19 cellular contexts compared by ENCODE assay signal in the genomic region with DNA sequence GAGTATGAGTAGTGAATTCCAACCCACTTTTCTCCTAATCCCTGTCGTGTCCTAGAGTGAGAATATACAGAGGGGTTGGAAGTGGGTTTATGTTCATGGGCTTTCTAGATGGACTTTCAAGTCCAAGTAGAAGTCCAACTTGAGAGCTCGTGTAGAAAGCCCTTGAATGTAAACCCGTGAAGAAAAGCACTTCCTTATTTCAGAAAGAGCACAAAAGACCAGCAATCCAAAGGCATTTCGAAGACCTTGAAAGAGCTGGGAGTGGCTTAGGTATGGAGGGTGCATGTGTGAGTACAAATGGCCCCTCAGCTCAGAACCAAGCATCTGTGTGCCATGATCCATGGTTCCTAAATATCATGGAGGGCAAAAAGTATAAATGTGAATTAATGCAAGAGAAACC.
DNase-seq lines count a peak whose midpoint lies in the region; ATAC-seq and TF ChIP-seq lines count a peak whose summit lies in the region.
"Had no signal": no experiment of that assay in that cellular context is flagged by ENCODE, and none has a peak within 500 bp of the region (broad histone marks: within the 10 kb centered on the region; RNA-seq: fewer than 3 reads in every experiment).

No MANE protein-coding gene starts in this region.

- no peaks in the 10 kb centered on the region for H3K27me3 Mint-ChIP-seq in activated CD4-positive, alpha-beta T cell treated with anti-CD3 and anti-CD28 coated beads for 36 hours
- H3K27me3 Mint-ChIP-seq in activated CD8-positive, alpha-beta memory T cell treated with anti-CD3 and anti-CD28 coated beads, Interleukin-2, amount 10 ng/mL, durations not matched to agents 7 days and 5 days = no peaks in the 10 kb centered on the region
- H3K27me3 Mint-ChIP-seq: activated CD8-positive, alpha-beta T cell treated with anti-CD3 and anti-CD28 coated beads for 36 hours; CD4-positive, alpha-beta memory T cell had no signal

- H3K4me1 ChIP-seq in OCI-LY1 (ENCODE audit: insufficient read depth, low read length, severe bottlenecking) (peaks cover 91% of the 10 kb centered on the region), gastroesophageal sphincter (peaks cover 4 to 54% (median 38%) of the 10 kb centered on the region in 3 donors), transverse colon (peaks cover 30 to 62% (median 43%) of the 10 kb centered on the region in 4 donors), hepatocyte (ENCODE audit: insufficient read depth) (peaks cover 33% of the 10 kb centered on the region)

- ATAC-seq in activated CD4-positive, alpha-beta T cell treated with anti-CD3 and anti-CD28 coated beads for 36 hours = no peak
- no peak for ATAC-seq in gastroesophageal sphincter
- no peak for ATAC-seq in activated CD8-positive, alpha-beta memory T cell treated with anti-CD3 and anti-CD28 coated beads, Interleukin-2, amount 10 ng/mL, durations not matched to agents 7 days and 5 days
- ATAC-seq: activated CD8-positive, alpha-beta T cell treated with anti-CD3 and anti-CD28 coated beads for 36 hours; esophagus mucosa; PC-3; stimulated activated naive CD8-positive, alpha-beta T cell treated with anti-CD3 and anti-CD28 coated beads, Interleukin-15, Interleukin-2, amounts not matched to agents 100 U/mL and 50 U/mL, for 24 hours had no signal

- no peak for TF ChIP-seq CTCF in OCI-LY1 (IDR thresholded peaks at IDR 0.05; ENCODE audit: low read length)
- no peak for TF ChIP-seq CTCF in gastroesophageal sphincter (IDR thresholded peaks at IDR 0.05)
- TF ChIP-seq CTCF in transverse colon (IDR thresholded peaks at IDR 0.05) = no peak
- no peak for TF ChIP-seq CTCF in hepatocyte (IDR thresholded peaks at IDR 0.05; ENCODE audit: poor library complexity)

- H3K4me3 Mint-ChIP-seq in activated CD4-positive, alpha-beta T cell treated with anti-CD3 and anti-CD28 coated beads for 36 hours = no peak overlapping the region
- H3K4me3 Mint-ChIP-seq in activated CD8-positive, alpha-beta memory T cell treated with anti-CD3 and anti-CD28 coated beads, Interleukin-2, amount 10 ng/mL, durations not matched to agents 7 days and 5 days = no peak overlapping the region
- H3K4me3 Mint-ChIP-seq: activated CD8-positive, alpha-beta T cell treated with anti-CD3 and anti-CD28 coated beads for 36 hours; nephron had no signal

- no peaks in the 10 kb centered on the region for H3K9me3 Mint-ChIP-seq in activated CD4-positive, alpha-beta T cell treated with anti-CD3 and anti-CD28 coated beads for 36 hours (ENCODE audit: low read depth)
- H3K9me3 Mint-ChIP-seq in activated CD8-positive, alpha-beta memory T cell treated with anti-CD3 and anti-CD28 coated beads, Interleukin-2, amount 10 ng/mL, durations not matched to agents 7 days and 5 days (ENCODE audit: low read depth) = no peaks in the 10 kb centered on the region
- H3K9me3 Mint-ChIP-seq: activated CD8-positive, alpha-beta T cell treated with anti-CD3 and anti-CD28 coated beads for 36 hours; nephron had no signal

- in situ Hi-C loops in transverse colon (cut with MboI; ENCODE audit: low pct_ligation_motif_present in 1 of 4, low pct_unique_long_range_greater_than_20kb in 1 of 4, low sequenced_read_pairs in 3 of 4) = no loop called here

- H3F3A ChIP-seq in OCI-LY1 (ENCODE audit: insufficient read depth, low read length) = no peaks in the 10 kb centered on the region

- no peaks in the 10 kb centered on the region for H4K20me1 ChIP-seq in OCI-LY1 (ENCODE audit: insufficient read depth, low read length)
- H4K20me1 ChIP-seq in hepatocyte (ENCODE audit: insufficient read depth, poor library complexity, severe bottlenecking) = no peaks in the 10 kb centered on the region

- H3K9ac ChIP-seq in OCI-LY1 (ENCODE audit: low read length) = no peak overlapping the region

- CTCF ChIA-PET in activated CD4-positive, alpha-beta T cell treated with anti-CD3 and anti-CD28 coated beads for 36 hours (lab: Charles Lee) = interaction anchor here (1.2 to 1.3 kb wide), 3 partner anchors 11 to 31 kb away, joined by 3 to 4 read pairs (median 4); no protein-coding TSS in a partner anchor
- CTCF ChIA-PET in activated CD8-positive, alpha-beta memory T cell treated with anti-CD3 and anti-CD28 coated beads, Interleukin-2, amount 10 ng/mL, durations not matched to agents 7 days and 5 days (lab: Charles Lee) = interaction anchor here (1.5 kb wide), 1 partner anchor 223 kb away, joined by 4 read pairs; no protein-coding TSS in a partner anchor

- 90 to 93% methylated on average over 2 of the region's 4 CpGs for WGBS in gastroesophageal sphincter (ENCODE audit: low coverage in 1 of 2), 2 donors
- 73 to 82% methylated on average over 4 of the region's 4 CpGs for WGBS in transverse colon (ENCODE audit: low coverage in 1 of 2), 2 donors
- WGBS in hepatocyte (ENCODE audit: low lambda C conversion rate, missing lambda C conversion rate) = 90% methylated on average over 4 of the region's 4 CpGs

- H3K27ac ChIP-seq in OCI-LY1 (ENCODE audit: low read depth, low read length, poor library complexity, severe bottlenecking) (peak overlapping the region; percentile 96), gastroesophageal sphincter (peak overlapping the region in 3 of 4 donors; percentile 15 to 83 (median 28)), transverse colon (peak overlapping the region; percentile 17 to 77 (median 26)), hepatocyte (no peak overlapping the region)
- H3K27ac ChIP-seq: SK-N-MC had no signal

- H2AFZ ChIP-seq in OCI-LY1 (ENCODE audit: low read length) = no peak overlapping the region
- no peak overlapping the region for H2AFZ ChIP-seq in hepatocyte

- intact Hi-C loops in activated CD4-positive, alpha-beta T cell treated with anti-CD3 and anti-CD28 coated beads for 36 hours (cut with DNase I, micrococcal nuclease) = loop anchor here in 1 of 2 experiments (5.0 kb wide), 1 partner anchor 158 kb away; no protein-coding TSS in a partner anchor
- intact Hi-C loops in transverse colon (cut with DNase I; ENCODE audit: low total_unique reads) = no loop called here

- no peak for DNase-seq in activated CD4-positive, alpha-beta T cell treated with anti-CD3 and anti-CD28 coated beads for 36 hours
- no peak for DNase-seq in activated CD4-positive, alpha-beta T cell treated with anti-CD3 and anti-CD28 coated beads, Interleukin-2, amount 50 U/mL, for 48 hours
- no peak for DNase-seq in transverse colon
- no peak for DNase-seq in hepatocyte (ENCODE audit: low spot score)
- no peak for DNase-seq in activated CD8-positive, alpha-beta memory T cell treated with anti-CD3 and anti-CD28 coated beads, Interleukin-2, amount 10 ng/mL, durations not matched to agents 7 days and 5 days
- no peak for DNase-seq in NCI-H1436 treated with DMSO at 0.1 percent for 48 hours (lab: John Stamatoyannopoulos, UW)
- DNase-seq: activated CD8-positive, alpha-beta T cell treated with anti-CD3 and anti-CD28 coated beads for 36 hours; CD4-positive, alpha-beta memory T cell; DMS79; Karpas-422; mammary epithelial cell; NCI-H1694 treated with DMSO at 0.1 percent for 48 hours; PC-3; stimulated activated naive CD8-positive, alpha-beta T cell treated with anti-CD3 and anti-CD28 coated beads, Interleukin-15, Interleukin-2, amounts not matched to agents 100 U/mL and 50 U/mL, for 24 hours had no signal

- no peaks in the 10 kb centered on the region for H3K9me2 ChIP-seq in OCI-LY1 (ENCODE audit: low read depth, low read length)
- no peaks in the 10 kb centered on the region for H3K9me2 ChIP-seq in hepatocyte (replicated peaks; ENCODE audit: insufficient read depth)

- peaks cover 68% of the 10 kb centered on the region for H3K4me1 Mint-ChIP-seq in activated CD4-positive, alpha-beta T cell treated with anti-CD3 and anti-CD28 coated beads for 36 hours
- peaks cover 31% of the 10 kb centered on the region for H3K4me1 Mint-ChIP-seq in activated CD8-positive, alpha-beta memory T cell treated with anti-CD3 and anti-CD28 coated beads, Interleukin-2, amount 10 ng/mL, durations not matched to agents 7 days and 5 days

- H3K36me3 Mint-ChIP-seq in activated CD4-positive, alpha-beta T cell treated with anti-CD3 and anti-CD28 coated beads for 36 hours (ENCODE audit: low read depth) = peaks cover 30% of the 10 kb centered on the region
- H3K36me3 Mint-ChIP-seq in activated CD8-positive, alpha-beta memory T cell treated with anti-CD3 and anti-CD28 coated beads, Interleukin-2, amount 10 ng/mL, durations not matched to agents 7 days and 5 days = peaks cover 7% of the 10 kb centered on the region

- peak overlapping the region; percentile 4 for H3K27ac Mint-ChIP-seq in activated CD4-positive, alpha-beta T cell treated with anti-CD3 and anti-CD28 coated beads for 36 hours
- H3K27ac Mint-ChIP-seq in activated CD8-positive, alpha-beta memory T cell treated with anti-CD3 and anti-CD28 coated beads, Interleukin-2, amount 10 ng/mL, durations not matched to agents 7 days and 5 days = no peak overlapping the region
- H3K27ac Mint-ChIP-seq: activated CD8-positive, alpha-beta T cell treated with anti-CD3 and anti-CD28 coated beads for 36 hours had no signal

- no peak overlapping the region for H3K4me3 ChIP-seq in OCI-LY1 (ENCODE audit: low read depth, low read length, poor library complexity, severe bottlenecking)
- H3K4me3 ChIP-seq in gastroesophageal sphincter = no peak overlapping the region
- no peak overlapping the region for H3K4me3 ChIP-seq in transverse colon
- no peak overlapping the region for H3K4me3 ChIP-seq in hepatocyte
- H3K4me3 ChIP-seq: SK-N-MC had no signal

- POLR2A ChIA-PET in activated CD4-positive, alpha-beta T cell treated with anti-CD3 and anti-CD28 coated beads for 36 hours (lab: Charles Lee) = no interaction called here

- H3K4me2 ChIP-seq in OCI-LY1 (ENCODE audit: low read length) (no peak overlapping the region), hepatocyte (no peak overlapping the region)

- H3K9me3 ChIP-seq in OCI-LY1 (ENCODE audit: low read length) = no peaks in the 10 kb centered on the region
- H3K9me3 ChIP-seq in gastroesophageal sphincter = no peaks in the 10 kb centered on the region
- no peaks in the 10 kb centered on the region for H3K9me3 ChIP-seq in transverse colon
- no peaks in the 10 kb centered on the region for H3K9me3 ChIP-seq in hepatocyte (ENCODE audit: low read depth)

- H3K79me2 ChIP-seq in OCI-LY1 (ENCODE audit: insufficient read depth, low read length) = no peaks in the 10 kb centered on the region
- peaks cover 20% of the 10 kb centered on the region for H3K79me2 ChIP-seq in hepatocyte

- TF ChIP-seq POLR2A in gastroesophageal sphincter (IDR thresholded peaks at IDR 0.05) (no peak), transverse colon (IDR thresholded peaks at IDR 0.05) (no peak)

- no peak for TF ChIP-seq EP300 in gastroesophageal sphincter (IDR thresholded peaks at IDR 0.05)
- no peak for TF ChIP-seq EP300 in transverse colon (IDR thresholded peaks at IDR 0.05; ENCODE audit: low read depth)

- H3K36me3 ChIP-seq in OCI-LY1 (ENCODE audit: insufficient read depth, low read length) (no peaks in the 10 kb centered on the region), gastroesophageal sphincter (no peaks in the 10 kb centered on the region), transverse colon (no peaks in the 10 kb centered on the region), hepatocyte (replicated peaks; ENCODE audit: insufficient read depth, low read depth) (no peaks in the 10 kb centered on the region)

- H3K27me3 ChIP-seq in OCI-LY1 (ENCODE audit: insufficient read depth, low read length) = no peaks in the 10 kb centered on the region
- no peaks in the 10 kb centered on the region for H3K27me3 ChIP-seq in gastroesophageal sphincter
- no peaks in the 10 kb centered on the region for H3K27me3 ChIP-seq in transverse colon
- H3K27me3 ChIP-seq in hepatocyte = no peaks in the 10 kb centered on the region
